Comparison of ENCODE assay signal across 8 cellular contexts in the genomic region with DNA sequence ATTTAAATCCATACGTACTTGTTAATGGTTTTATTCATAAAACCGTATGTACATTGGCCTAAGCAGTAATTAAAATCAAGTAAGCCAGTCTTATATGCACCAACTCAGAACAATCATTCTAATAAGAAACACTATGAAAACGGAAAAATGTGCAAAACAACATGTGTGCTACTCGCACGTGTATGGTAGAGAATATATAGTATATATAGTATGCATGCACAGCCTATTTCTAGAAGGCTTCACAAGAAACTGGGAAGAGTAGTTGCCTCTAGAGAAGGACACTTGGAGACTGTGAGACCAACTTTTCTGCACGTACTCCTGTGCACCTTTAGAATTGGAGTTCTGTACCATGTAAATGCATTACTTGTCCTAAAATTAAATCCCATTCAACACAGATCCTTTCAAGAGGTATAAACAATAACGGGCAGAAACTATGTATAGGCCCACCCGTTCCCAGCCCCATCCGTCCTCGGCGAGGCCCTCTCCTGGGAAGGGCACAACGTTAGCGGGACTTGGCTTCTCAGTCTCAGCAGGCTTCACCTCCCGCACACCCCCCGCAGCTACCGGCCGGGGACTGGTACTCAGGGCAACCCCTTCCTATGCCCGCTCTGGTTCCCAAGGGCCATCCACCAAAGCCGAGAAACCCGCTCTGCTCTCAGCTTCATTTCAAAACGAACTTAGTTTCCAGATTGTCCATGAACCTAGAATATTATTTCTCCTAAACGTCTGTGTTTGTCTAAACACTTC. TPM values are rescaled to one million over a fixed set of nuclear protein-coding genes. Genes with fewer than 3 reads are reported as not detected.
DNase-seq lines count a peak whose midpoint lies in the region; ATAC-seq, FAIRE-seq and TF ChIP-seq lines count a peak whose summit lies in the region.

No MANE protein-coding gene starts in this region.

- H3K27me3 Mint-ChIP-seq in nephron progenitor cell (ENCODE audit: low read depth, poor library complexity): peaks cover 3% of the 10 kb centered on the region

- H3K4me1 Mint-ChIP-seq in nephron progenitor cell: peaks cover 71% of the 10 kb centered on the region

- H3K36me3 Mint-ChIP-seq in nephron progenitor cell (ENCODE audit: low read depth): no peaks in the 10 kb centered on the region

- intact Hi-C loops in esophagus muscularis mucosa (cut with DNase I): loop anchor here (5.0 kb wide), 2 partner anchors 35 to 50 kb away; no protein-coding TSS in a partner anchor

- no peaks in the 10 kb centered on the region for H3K27me3 ChIP-seq in esophagus muscularis mucosa

- TF ChIP-seq EP300 in esophagus muscularis mucosa (IDR thresholded peaks at IDR 0.05): no peak

- DNase-seq in Ammon's horn (ENCODE audit: low spot score) (peak; percentile 37), NCI-H69 (lab: John Stamatoyannopoulos, UW) (peak; percentile 33), esophagus muscularis mucosa (ENCODE audit: extremely low spot score) (no peak), nephron progenitor cell (peak; percentile 36), DMS79 (lab: John Stamatoyannopoulos, UW) (no peak), GM19239 (ENCODE audit: insufficient read length, low spot score) (no peak)

- peak overlapping the region in 3 of 4 donors; percentile 89 to 93 (median 91) for H3K4me3 ChIP-seq in esophagus muscularis mucosa

- peak overlapping the region; percentile 88 for H3K4me3 Mint-ChIP-seq in nephron progenitor cell

- H3K4me1 ChIP-seq in esophagus muscularis mucosa: peaks cover 6 to 37% (median 30%) of the 10 kb centered on the region in 4 donors

- no peaks in the 10 kb centered on the region for H3K9me3 ChIP-seq in esophagus muscularis mucosa

- TF ChIP-seq POLR2A in esophagus muscularis mucosa (IDR thresholded peaks at IDR 0.05; ENCODE audit: low read depth): no peak

- H3K27ac ChIP-seq in esophagus muscularis mucosa (replicated peaks in 1 of 4): peak overlapping the region; percentile 85 to 92 (median 88)

- no peak for ATAC-seq in HG02840 (IDR thresholded peaks at IDR 0.05; ENCODE audit: low FRiP score, unreplicated experiment)
- ATAC-seq in HG02623 (IDR thresholded peaks at IDR 0.05; ENCODE audit: unreplicated experiment): no peak

- 77% methylated on average over 22 of the region's 22 CpGs for WGBS in esophagus muscularis mucosa

- H3K36me3 ChIP-seq in esophagus muscularis mucosa: no peaks in the 10 kb centered on the region

- no peaks in the 10 kb centered on the region for H3K9me3 Mint-ChIP-seq in nephron progenitor cell

- TF ChIP-seq CTCF in esophagus muscularis mucosa (IDR thresholded peaks at IDR 0.05) (no peak), nephron progenitor cell (IDR thresholded peaks at IDR 0.05) (no peak)

- no peak for FAIRE-seq in GM19239 (lab: Jason Lieb, UNC)

- H3K27ac Mint-ChIP-seq in nephron progenitor cell: peak overlapping the region; percentile 73

RNA-seq across cellular contexts. Expression of gene CDC14B, which starts 2.0 kb away (rescaled TPM):
- 10 to 100 TPM; 22.0 to 39.7 (median 27.0) TPM for total RNA-seq in esophagus muscularis mucosa

RNA-seq across cellular contexts. Expression of gene PRXL2C, which starts 37.5 kb away (rescaled TPM):
- total RNA-seq in esophagus muscularis mucosa: 10 to 100 TPM; 20.3 to 33.3 (median 26.3) TPM

Comparison
In these comparisons a context has a peak if more than half of its experiments do, and no peak if none do; other contexts are left out.
1. DNase-seq: peak in Ammon's horn (single experiment), NCI-H69 (single experiment) and nephron progenitor cell (single experiment); none in esophagus muscularis mucosa (single experiment), DMS79 (single experiment) and GM19239 (single experiment).